9 cellular contexts compared by ENCODE assay signal in the genomic region with DNA sequence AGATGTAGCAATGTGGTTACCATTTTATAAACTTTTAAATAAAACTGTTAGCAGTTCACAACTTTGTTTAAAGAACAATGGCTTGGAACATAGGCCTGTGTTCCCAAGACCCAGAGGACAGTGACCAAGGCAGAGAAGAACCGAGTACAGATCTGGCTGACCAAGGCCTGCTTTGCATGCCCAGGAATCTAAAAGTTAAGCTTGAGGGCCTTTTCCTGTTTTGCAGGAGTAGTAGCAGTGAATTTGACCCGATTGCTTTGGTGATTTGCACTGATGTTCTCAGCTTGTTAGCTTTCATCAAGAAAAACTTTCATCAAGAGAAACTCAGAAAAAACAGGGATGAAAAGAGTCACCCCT. TPM values are rescaled to one million over a fixed set of nuclear protein-coding genes. Genes with fewer than 3 reads are reported as not detected.
DNase-seq lines count a peak whose midpoint lies in the region; ATAC-seq and TF ChIP-seq lines count a peak whose summit lies in the region.
"Had no signal": no experiment of that assay in that cellular context is flagged by ENCODE, and none has a peak within 500 bp of the region (broad histone marks: within the 10 kb centered on the region; RNA-seq: fewer than 3 reads in every experiment).

No MANE protein-coding gene starts in this region.

- in situ Hi-C loops in transverse colon (cut with MboI; ENCODE audit: low pct_ligation_motif_present in 1 of 4, low pct_unique_long_range_greater_than_20kb in 1 of 4, low sequenced_read_pairs in 3 of 4): no loop called here

- intact Hi-C loops in heart right ventricle (cut with DNase I): no loop called here
- intact Hi-C loops in Right ventricle myocardium superior (cut with DNase I): no loop called here
- intact Hi-C loops in transverse colon (cut with DNase I; ENCODE audit: low total_unique reads): no loop called here
- intact Hi-C loops in spleen (cut with DNase I; ENCODE audit: low total_unique reads): no loop called here

- DNase-seq in heart right ventricle (no peak), Right ventricle myocardium superior (no peak), transverse colon (no peak), spleen (no peak), erythroblast (lab: John Stamatoyannopoulos, UW) (no peak)
- no peak for DNase-seq in stimulated activated naive CD4-positive, alpha-beta T cell treated with Interleukin-2 at 50 U/mL for 16 hours (lab: John Stamatoyannopoulos, UW)
- DNase-seq: C1 segment of cervical spinal cord had no signal

- H3K4me1 ChIP-seq in heart right ventricle: peaks cover 4 to 68% (median 58%) of the 10 kb centered on the region in 9 donors
- H3K4me1 ChIP-seq in transverse colon: peaks cover 21 to 51% (median 29%) of the 10 kb centered on the region in 4 donors
- H3K4me1 ChIP-seq in spleen: peaks cover 0 to 37% (median 12%) of the 10 kb centered on the region in 6 donors

- TF ChIP-seq POLR2A in transverse colon (IDR thresholded peaks at IDR 0.05) (no peak), spleen (IDR thresholded peaks at IDR 0.05) (no peak), erythroblast (IDR thresholded peaks at IDR 0.05; ENCODE audit: low read length) (no peak)

- TF ChIP-seq EP300 in transverse colon (IDR thresholded peaks at IDR 0.05; ENCODE audit: low read depth): no peak

- H3K9me3 ChIP-seq in heart right ventricle: no peaks in the 10 kb centered on the region
- H3K9me3 ChIP-seq in transverse colon: no peaks in the 10 kb centered on the region
- no peaks in the 10 kb centered on the region for H3K9me3 ChIP-seq in spleen

- H3K4me3 ChIP-seq in heart right ventricle: no peak overlapping the region
- H3K4me3 ChIP-seq in transverse colon: no peak overlapping the region
- no peak overlapping the region for H3K4me3 ChIP-seq in spleen

- ATAC-seq in heart right ventricle: no peak
- ATAC-seq in Right ventricle myocardium superior (ENCODE audit: poor library complexity): no peak
- peak; percentile 17 for ATAC-seq in HG02884 (IDR thresholded peaks at IDR 0.05; ENCODE audit: unreplicated experiment)

- TF ChIP-seq CTCF in heart right ventricle (IDR thresholded peaks at IDR 0.05) (no peak), VCaP (conservative IDR thresholded peaks at IDR 0.05) (no peak), transverse colon (IDR thresholded peaks at IDR 0.05) (no peak), spleen (IDR thresholded peaks at IDR 0.05 in 8 of 11, conservative IDR thresholded peaks at IDR 0.05 in 3 of 11) (no peak)

- H3K27ac ChIP-seq in heart right ventricle: peak overlapping the region in 6 of 10 donors; percentile 7 to 80 (median 69)
- H3K27ac ChIP-seq in VCaP: peak overlapping the region; percentile 62
- peak overlapping the region; percentile 32 to 48 (median 44) for H3K27ac ChIP-seq in transverse colon
- no peak overlapping the region for H3K27ac ChIP-seq in spleen

- H3K36me3 ChIP-seq in heart right ventricle (no peaks in the 10 kb centered on the region), transverse colon (no peaks in the 10 kb centered on the region), spleen (no peaks in the 10 kb centered on the region)

- WGBS in heart right ventricle, 2 donors: 83% methylated on average over 2 of the region's 2 CpGs
- WGBS in transverse colon (ENCODE audit: low coverage in 1 of 2), 2 donors: 56 to 64% methylated on average over 2 of the region's 2 CpGs
- WGBS in spleen, 5 donors: 42 to 59% (median 56%) methylated on average over 2 of the region's 2 CpGs

- H3K27me3 ChIP-seq in heart right ventricle (no peaks in the 10 kb centered on the region), transverse colon (no peaks in the 10 kb centered on the region), spleen (replicated peaks in 1 of 7) (no peaks in the 10 kb centered on the region)

RNA-seq across cellular contexts. Expression of gene FILIP1L, which starts 9.9 kb away (rescaled TPM):
- total RNA-seq in heart right ventricle: 100 to 1,000 TPM in 4 of 10 donors, 10 to 100 TPM in 6; 19.4 to 134 (median 69.3) TPM
- polyA plus RNA-seq in heart right ventricle: 10 to 100 TPM; 15.9 to 42.0 TPM
- 39.3 TPM for total RNA-seq in Right ventricle myocardium superior
- 10 to 100 TPM; 12.3 to 38.2 (median 26.9) TPM for total RNA-seq in transverse colon
- 10 to 100 TPM; 17.6 to 47.7 (median 41.3) TPM for total RNA-seq in spleen
- polyA plus RNA-seq in spleen: 10 to 100 TPM; 11.1 to 15.2 (median 14.0) TPM

Comparison
In these comparisons a context has a peak if more than half of its experiments do, and no peak if none do; other contexts are left out.
1. H3K27ac ChIP-seq: peak in heart right ventricle (6 of 10), VCaP (single experiment) and transverse colon (4 of 4); none in spleen (0 of 8).